In genomic region chr17:52384695-52385094, GRCh38 we compare ENCODE assay signal across 8 cellular contexts.
"Had no signal": no experiment of that assay in that cellular context is flagged by ENCODE, and none has a peak within 500 bp of the region (broad histone marks: within the 10 kb centered on the region; RNA-seq: fewer than 3 reads in every experiment).

No MANE protein-coding gene starts in this region.

- DNase-seq: GM23248, GOT3, H7, HFFc6, KBM-7 had no signal

- H3K4me3 ChIP-seq: GM23248, HAP-1 had no signal

- H3K9me3 ChIP-seq: HAP-1 had no signal

- H3K36me3 ChIP-seq: HAP-1 had no signal

- ATAC-seq: HCT116 had no signal

- H3K27ac ChIP-seq: GM23248, HL-60 had no signal

- H3K4me1 ChIP-seq: HAP-1 had no signal
